1 cellular context compared by ENCODE assay signal in genomic region chr3:45881031-45882022, GRCh38.
TF ChIP-seq lines count a peak whose summit lies in the region.

No MANE protein-coding gene starts in this region.

TF ChIP-seq in K562, 482 proteins besides CTCF, POLR2A, EP300 and RAD21 (continued from another document):
- TF ChIP-seq E2F4 (CRISPR knock-in tag; IDR thresholded peaks at IDR 0.05; ENCODE audit: low read depth): no peak
- no peak for TF ChIP-seq PATZ1 (CRISPR knock-in tag; IDR thresholded peaks at IDR 0.05; ENCODE audit: borderline replicate concordance)
- no peak for TF ChIP-seq SRSF9 (IDR thresholded peaks at IDR 0.05; ENCODE audit: borderline replicate concordance, low read depth, low read length)
- peak; percentile 48; the same call in 1 of the 2 replicates for TF ChIP-seq CREM (IDR thresholded peaks at IDR 0.05; ENCODE audit: low read depth)
- no peak for TF ChIP-seq TCF15 (CRISPR knock-in tag; IDR thresholded peaks at IDR 0.05)
- TF ChIP-seq LCOR (CRISPR knock-in tag; IDR thresholded peaks at IDR 0.05): peak; percentile 62; the same call in 1 of the 2 replicates
- TF ChIP-seq ARNT (IDR thresholded peaks at IDR 0.05): peak; percentile 80; a peak in 3 of 4 replicates
- peak; percentile 89; the same call in 1 of the 2 replicates for TF ChIP-seq MECOM (CRISPR knock-in tag; IDR thresholded peaks at IDR 0.05)
- TF ChIP-seq MTA3 (IDR thresholded peaks at IDR 0.05; ENCODE audit: borderline replicate concordance): no peak
- no peak for TF ChIP-seq HNRNPLL (IDR thresholded peaks at IDR 0.05; ENCODE audit: low read depth, low read length, poor library complexity, severe bottlenecking)
- peak; percentile 88 for TF ChIP-seq SMARCA4 (IDR thresholded peaks at IDR 0.05)
- no peak for TF ChIP-seq SRF (CRISPR knock-in tag; IDR thresholded peaks at IDR 0.05)
- peak; percentile 69; the same call in 1 of the 2 replicates for TF ChIP-seq NCOA1 (IDR thresholded peaks at IDR 0.05; ENCODE audit: low read depth)
- TF ChIP-seq ZNF584 (CRISPR knock-in tag; IDR thresholded peaks at IDR 0.05; ENCODE audit: low read depth): no peak
- no peak for TF ChIP-seq ZNF57 (CRISPR knock-in tag; IDR thresholded peaks at IDR 0.05)
- TF ChIP-seq ESRRB (CRISPR knock-in tag; IDR thresholded peaks at IDR 0.05; ENCODE audit: borderline replicate concordance): no peak
- peak; percentile 43; the same call in 1 of the 2 replicates for TF ChIP-seq NBN (IDR thresholded peaks at IDR 0.05; ENCODE audit: low read depth)
- TF ChIP-seq CBX3 (IDR thresholded peaks at IDR 0.05; ENCODE audit: borderline replicate concordance in 1 of 2, low read length in 2 of 2): no peak
- TF ChIP-seq SMARCE1 (IDR thresholded peaks at IDR 0.05): peak; percentile 80; the same call in 1 of the 2 replicates
- TF ChIP-seq NFRKB (IDR thresholded peaks at IDR 0.05; ENCODE audit: low read depth): no peak
- TF ChIP-seq PTTG1 (tag; IDR thresholded peaks at IDR 0.05; ENCODE audit: low read depth): no peak
- TF ChIP-seq DMBX1 (CRISPR knock-in tag; IDR thresholded peaks at IDR 0.05; ENCODE audit: borderline replicate concordance): 0 out of 2 replicates have a peak, but pooled peaks have one; percentile 56
- peak; percentile 62; the same call in 1 of the 2 replicates for TF ChIP-seq BCOR (IDR thresholded peaks at IDR 0.05)
- no peak for TF ChIP-seq GATAD2B (IDR thresholded peaks at IDR 0.05; ENCODE audit: borderline replicate concordance)
- peak; percentile 77 for TF ChIP-seq PML (IDR thresholded peaks at IDR 0.05; ENCODE audit: low read length)
TF ChIP-seq in K562: peak in this region for 63.
